1 cellular context compared by ENCODE assay signal in genomic region chr15:51971353-51972133, GRCh38.
TF ChIP-seq lines count a peak whose summit lies in the region.

Gene LEO1 (minus strand): TSS chr15:51971778. CDS start chr15:51971745, 33 bp downstream.

TF ChIP-seq in HepG2, 621 proteins besides CTCF, POLR2A, EP300 and RAD21 (continued from another document and continues in another):
- TF ChIP-seq ZNF281 (CRISPR knock-in tag; IDR thresholded peaks at IDR 0.05; ENCODE audit: borderline replicate concordance) (no peak), POLR2G (IDR thresholded peaks at IDR 0.05; ENCODE audit: low read depth, low read length) (peak; percentile 88), HOXA9 (CRISPR knock-in tag; IDR thresholded peaks at IDR 0.05; ENCODE audit: borderline replicate concordance) (no peak; the same call in 1 of the 2 replicates), PPARG (CRISPR knock-in tag; conservative IDR thresholded peaks at IDR 0.05) (0 out of 2 replicates have a peak, but pooled peaks have one; percentile 45), ZSCAN9 (CRISPR knock-in tag; IDR thresholded peaks at IDR 0.05; ENCODE audit: borderline replicate concordance) (0 out of 2 replicates have a peak, but pooled peaks have one; percentile 63), ZNF747 (CRISPR knock-in tag; IDR thresholded peaks at IDR 0.05; ENCODE audit: borderline replicate concordance) (0 out of 2 replicates have a peak, but pooled peaks have one; percentile 10), ZNF839 (CRISPR knock-in tag; IDR thresholded peaks at IDR 0.05; ENCODE audit: borderline replicate concordance) (peak; percentile 22; the same call in 1 of the 2 replicates), ARNTL (CRISPR knock-in tag; IDR thresholded peaks at IDR 0.05) (peak; percentile 65; the same call in 1 of the 2 replicates), NRL (CRISPR knock-in tag; IDR thresholded peaks at IDR 0.05; ENCODE audit: borderline replicate concordance) (no peak; the same call in 1 of the 2 replicates), GATAD1 (CRISPR knock-in tag; IDR thresholded peaks at IDR 0.05) (peak; percentile 94), ZBTB33 (CRISPR knock-in tag; IDR thresholded peaks at IDR 0.05) (no peak), ZBTB49 (CRISPR knock-in tag; IDR thresholded peaks at IDR 0.05; ENCODE audit: borderline replicate concordance) (no peak; the same call in 1 of the 2 replicates), U2AF1 (optimal IDR thresholded peaks at IDR 0.05; ENCODE audit: low read depth, low read length) (peak; percentile 95), ATF1 (CRISPR knock-in tag; IDR thresholded peaks at IDR 0.05) (no peak), RBFOX2 (IDR thresholded peaks at IDR 0.05; ENCODE audit: low read depth, low read length) (peak; percentile 82), MAZ (IDR thresholded peaks at IDR 0.05; ENCODE audit: borderline replicate concordance, low read depth, low read length) (peak; percentile 22; the same call in 1 of the 2 replicates), MAZ (CRISPR knock-in tag; IDR thresholded peaks at IDR 0.05; ENCODE audit: low read depth) (peak; percentile 69; the same call in 1 of the 2 replicates), ZNF326 (CRISPR knock-in tag; IDR thresholded peaks at IDR 0.05; ENCODE audit: borderline replicate concordance) (no peak), FOXC1 (CRISPR knock-in tag; IDR thresholded peaks at IDR 0.05; ENCODE audit: borderline replicate concordance) (peak; percentile 83), ZBTB7A (CRISPR knock-in tag; IDR thresholded peaks at IDR 0.05) (peak; percentile 80), ZBTB3 (CRISPR knock-in tag; IDR thresholded peaks at IDR 0.05; ENCODE audit: borderline replicate concordance, low read depth) (peak; percentile 68; the same call in 1 of the 2 replicates), ZNF317 (CRISPR knock-in tag; IDR thresholded peaks at IDR 0.05) (peak; percentile 69), ADNP (CRISPR knock-in tag; IDR thresholded peaks at IDR 0.05) (0 out of 2 replicates have a peak, but pooled peaks have one; percentile 40), ELF1 (CRISPR knock-in tag; IDR thresholded peaks at IDR 0.05) (peak; percentile 41), MEF2D (CRISPR knock-in tag; IDR thresholded peaks at IDR 0.05) (peak; percentile 78; the same call in 1 of the 2 replicates), ZNF251 (CRISPR knock-in tag; IDR thresholded peaks at IDR 0.05) (0 out of 2 replicates have a peak, but pooled peaks have one; percentile 36), RNF219 (CRISPR knock-in tag; IDR thresholded peaks at IDR 0.05) (no peak), ZNF335 (CRISPR knock-in tag; IDR thresholded peaks at IDR 0.05) (0 out of 2 replicates have a peak, but pooled peaks have one; percentile 18), GATAD2A (CRISPR knock-in tag; IDR thresholded peaks at IDR 0.05) (peak; percentile 54; the same call in 1 of the 2 replicates)
- TF ChIP-seq, protein P1, sequence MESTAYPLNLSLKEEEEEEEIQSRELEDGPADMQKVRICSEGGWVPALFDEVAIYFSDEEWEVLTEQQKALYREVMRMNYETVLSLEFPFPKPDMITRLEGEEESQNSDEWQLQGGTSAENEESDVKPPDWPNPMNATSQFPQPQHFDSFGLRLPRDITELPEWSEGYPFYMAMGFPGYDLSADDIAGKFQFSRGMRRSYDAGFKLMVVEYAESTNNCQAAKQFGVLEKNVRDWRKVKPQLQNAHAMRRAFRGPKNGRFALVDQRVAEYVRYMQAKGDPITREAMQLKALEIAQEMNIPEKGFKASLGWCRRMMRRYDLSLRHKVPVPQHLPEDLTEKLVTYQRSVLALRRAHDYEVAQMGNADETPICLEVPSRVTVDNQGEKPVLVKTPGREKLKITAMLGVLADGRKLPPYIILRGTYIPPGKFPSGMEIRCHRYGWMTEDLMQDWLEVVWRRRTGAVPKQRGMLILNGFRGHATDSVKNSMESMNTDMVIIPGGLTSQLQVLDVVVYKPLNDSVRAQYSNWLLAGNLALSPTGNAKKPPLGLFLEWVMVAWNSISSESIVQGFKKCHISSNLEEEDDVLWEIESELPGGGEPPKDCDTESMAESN (CRISPR knock-in tag; conservative IDR thresholded peaks at IDR 0.05): peak; percentile 73; the same call in 1 of the 2 replicates
- TF ChIP-seq, protein P2, sequence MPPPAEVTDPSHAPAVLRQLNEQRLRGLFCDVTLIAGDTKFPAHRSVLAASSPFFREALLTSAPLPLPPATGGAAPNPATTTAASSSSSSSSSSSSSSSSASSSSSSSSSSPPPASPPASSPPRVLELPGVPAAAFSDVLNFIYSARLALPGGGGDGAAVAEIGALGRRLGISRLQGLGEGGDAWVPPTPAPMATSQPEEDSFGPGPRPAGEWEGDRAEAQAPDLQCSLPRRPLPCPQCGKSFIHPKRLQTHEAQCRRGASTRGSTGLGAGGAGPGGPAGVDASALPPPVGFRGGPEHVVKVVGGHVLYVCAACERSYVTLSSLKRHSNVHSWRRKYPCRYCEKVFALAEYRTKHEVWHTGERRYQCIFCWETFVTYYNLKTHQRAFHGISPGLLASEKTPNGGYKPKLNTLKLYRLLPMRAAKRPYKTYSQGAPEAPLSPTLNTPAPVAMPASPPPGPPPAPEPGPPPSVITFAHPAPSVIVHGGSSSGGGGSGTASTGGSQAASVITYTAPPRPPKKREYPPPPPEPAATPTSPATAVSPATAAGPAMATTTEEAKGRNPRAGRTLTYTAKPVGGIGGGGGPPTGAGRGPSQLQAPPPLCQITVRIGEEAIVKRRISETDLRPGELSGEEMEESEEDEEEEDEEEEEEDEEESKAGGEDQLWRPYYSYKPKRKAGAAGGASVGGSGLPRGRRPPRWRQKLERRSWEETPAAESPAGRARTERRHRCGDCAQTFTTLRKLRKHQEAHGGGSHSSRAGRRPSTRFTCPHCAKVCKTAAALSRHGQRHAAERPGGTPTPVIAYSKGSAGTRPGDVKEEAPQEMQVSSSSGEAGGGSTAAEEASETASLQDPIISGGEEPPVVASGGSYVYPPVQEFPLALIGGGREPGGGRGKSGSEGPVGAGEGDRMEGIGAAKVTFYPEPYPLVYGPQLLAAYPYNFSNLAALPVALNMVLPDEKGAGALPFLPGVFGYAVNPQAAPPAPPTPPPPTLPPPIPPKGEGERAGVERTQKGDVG (CRISPR knock-in tag; IDR thresholded peaks at IDR 0.05; ENCODE audit: borderline replicate concordance): peak; percentile 62; the same call in 1 of the 2 replicates
- TF ChIP-seq, protein P3, sequence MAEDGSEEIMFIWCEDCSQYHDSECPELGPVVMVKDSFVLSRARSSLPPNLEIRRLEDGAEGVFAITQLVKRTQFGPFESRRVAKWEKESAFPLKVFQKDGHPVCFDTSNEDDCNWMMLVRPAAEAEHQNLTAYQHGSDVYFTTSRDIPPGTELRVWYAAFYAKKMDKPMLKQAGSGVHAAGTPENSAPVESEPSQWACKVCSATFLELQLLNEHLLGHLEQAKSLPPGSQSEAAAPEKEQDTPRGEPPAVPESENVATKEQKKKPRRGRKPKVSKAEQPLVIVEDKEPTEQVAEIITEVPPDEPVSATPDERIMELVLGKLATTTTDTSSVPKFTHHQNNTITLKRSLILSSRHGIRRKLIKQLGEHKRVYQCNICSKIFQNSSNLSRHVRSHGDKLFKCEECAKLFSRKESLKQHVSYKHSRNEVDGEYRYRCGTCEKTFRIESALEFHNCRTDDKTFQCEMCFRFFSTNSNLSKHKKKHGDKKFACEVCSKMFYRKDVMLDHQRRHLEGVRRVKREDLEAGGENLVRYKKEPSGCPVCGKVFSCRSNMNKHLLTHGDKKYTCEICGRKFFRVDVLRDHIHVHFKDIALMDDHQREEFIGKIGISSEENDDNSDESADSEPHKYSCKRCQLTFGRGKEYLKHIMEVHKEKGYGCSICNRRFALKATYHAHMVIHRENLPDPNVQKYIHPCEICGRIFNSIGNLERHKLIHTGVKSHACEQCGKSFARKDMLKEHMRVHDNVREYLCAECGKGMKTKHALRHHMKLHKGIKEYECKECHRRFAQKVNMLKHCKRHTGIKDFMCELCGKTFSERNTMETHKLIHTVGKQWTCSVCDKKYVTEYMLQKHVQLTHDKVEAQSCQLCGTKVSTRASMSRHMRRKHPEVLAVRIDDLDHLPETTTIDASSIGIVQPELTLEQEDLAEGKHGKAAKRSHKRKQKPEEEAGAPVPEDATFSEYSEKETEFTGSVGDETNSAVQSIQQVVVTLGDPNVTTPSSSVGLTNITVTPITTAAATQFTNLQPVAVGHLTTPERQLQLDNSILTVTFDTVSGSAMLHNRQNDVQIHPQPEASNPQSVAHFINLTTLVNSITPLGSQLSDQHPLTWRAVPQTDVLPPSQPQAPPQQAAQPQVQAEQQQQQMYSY (CRISPR knock-in tag; IDR thresholded peaks at IDR 0.05): 0 out of 2 replicates have a peak, but pooled peaks have one; percentile 66
